ENCODE assay signal across 8 cellular contexts in the genomic region with DNA sequence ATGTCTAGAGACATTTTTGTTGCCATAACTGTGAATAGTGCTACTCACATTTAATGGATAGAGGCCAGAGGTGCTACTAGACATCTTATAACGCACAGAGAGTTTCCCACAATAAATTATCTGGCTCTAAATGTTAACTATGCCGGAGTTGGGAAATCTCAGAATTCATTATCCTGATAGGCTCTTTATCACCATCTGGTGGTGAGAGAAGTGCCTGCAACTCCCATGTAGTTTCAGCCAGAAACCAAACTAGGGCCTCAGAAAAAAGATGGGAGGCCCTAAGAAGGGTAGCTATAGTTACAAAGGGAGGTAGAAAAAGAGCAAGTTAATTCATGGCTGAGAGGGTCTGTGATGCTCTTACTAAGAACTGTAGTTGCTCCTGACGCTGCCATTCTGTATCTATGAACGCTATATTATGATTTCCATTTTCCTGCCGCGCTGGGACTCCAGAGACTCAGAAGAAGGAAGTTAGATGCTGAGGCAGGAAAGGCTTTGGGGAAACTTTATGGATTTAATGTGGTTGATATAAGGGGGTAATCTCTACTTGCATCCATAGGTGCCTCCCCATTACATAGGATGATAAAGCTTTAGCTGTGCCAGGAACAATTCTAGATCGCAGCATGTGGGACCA. TPM values are rescaled to one million over a fixed set of nuclear protein-coding genes. Genes with fewer than 3 reads are reported as not detected.
DNase-seq lines count a peak whose midpoint lies in the region; ATAC-seq and TF ChIP-seq lines count a peak whose summit lies in the region.

No MANE protein-coding gene starts in this region.

- POLR2A ChIA-PET in T-cell (lab: Charles Lee) = interaction anchor here in 1 of 2 donors (0.9 kb wide), 1 partner anchor 180 kb away, joined by 3 read pairs; no protein-coding TSS in a partner anchor

- no peak overlapping the region for H3K27ac ChIP-seq in KMS-11

- H3K36me3 Mint-ChIP-seq in T-cell (peaks cover 4% of the 10 kb centered on the region), chondrocyte (ENCODE audit: low read depth) (no peaks in the 10 kb centered on the region)

- no peaks in the 10 kb centered on the region for H3K36me3 ChIP-seq in KMS-11 (ENCODE audit: insufficient read depth)

- no peak overlapping the region for H3K4me3 ChIP-seq in GM12864 (ENCODE audit: low read depth, low read length)
- no peak overlapping the region for H3K4me3 ChIP-seq in KMS-11 (IDR thresholded peaks at IDR 0.05; ENCODE audit: insufficient read depth, low read depth, low read length)

- ATAC-seq in T-cell (replicated peaks in 1 of 4) = peak; percentile 53 to 71 (median 62)
- ATAC-seq in HG03097 (IDR thresholded peaks at IDR 0.05; ENCODE audit: low FRiP score, unreplicated experiment) = no peak

- no peak overlapping the region for H3K9ac ChIP-seq in KMS-11

- H2AFZ ChIP-seq in KMS-11 (ENCODE audit: low read depth) = peak overlapping the region; percentile 48; the same call in 1 of the 2 replicates

- H3K4me2 ChIP-seq in KMS-11 = no peak overlapping the region

- H3K27me3 Mint-ChIP-seq in T-cell (no peaks in the 10 kb centered on the region), chondrocyte (ENCODE audit: low read depth) (peaks cover 2% of the 10 kb centered on the region)

- H3K27ac Mint-ChIP-seq in T-cell (peak overlapping the region; percentile 41 to 72), chondrocyte (ENCODE audit: unreplicated experiment) (no peak overlapping the region)

- no peaks in the 10 kb centered on the region for H3K27me3 ChIP-seq in KMS-11 (ENCODE audit: insufficient read depth, low read depth)

- DNase-seq in AG08395 (ENCODE audit: low spot score) (peak; percentile 72), GM12864 (ENCODE audit: low read depth) (no peak), T-cell (peak in 21 of 34 experiments; percentile 4 to 42 (median 28)), chondrocyte (ENCODE audit: low spot score) (no peak), left kidney (ENCODE audit: low read depth, low spot score) (peak; percentile 82)
- DNase-seq in stimulated activated naive CD4-positive, alpha-beta T cell treated with Interleukin-2 at 50 U/mL for 16 hours (lab: John Stamatoyannopoulos, UW) = peak; percentile 1

- TF ChIP-seq CTCF in GM12864 (IDR thresholded peaks at IDR 0.05; ENCODE audit: low read depth, low read length, missing control alignments) (peak; percentile 80), KMS-11 (conservative IDR thresholded peaks at IDR 0.05; ENCODE audit: low read depth, low read length) (peak; percentile 86), chondrocyte (IDR thresholded peaks at IDR 0.05) (peak; percentile 95)

- H3K4me1 ChIP-seq in KMS-11 (ENCODE audit: low read depth, poor library complexity, severe bottlenecking) = peaks cover 6% of the 10 kb centered on the region

- H3K79me2 ChIP-seq in KMS-11 (ENCODE audit: insufficient read depth, low read depth) = no peaks in the 10 kb centered on the region

- H4K20me1 ChIP-seq in KMS-11 (ENCODE audit: insufficient read depth) = no peaks in the 10 kb centered on the region

- peaks cover 24 to 29% (median 29%) of the 10 kb centered on the region in 3 donors for H3K4me1 Mint-ChIP-seq in T-cell
- peaks cover 5% of the 10 kb centered on the region for H3K4me1 Mint-ChIP-seq in chondrocyte (ENCODE audit: low read depth)

- CTCF ChIA-PET in T-cell (lab: Charles Lee) = interaction anchor here (0.5 to 3.4 kb wide), 31 partner anchors 9 to 327 kb away, joined by 3 to 26 read pairs (median 4); a partner anchor contains a TSS

- no peaks in the 10 kb centered on the region for H3K9me3 Mint-ChIP-seq in T-cell
- H3K9me3 Mint-ChIP-seq in chondrocyte (ENCODE audit: low read depth) = no peaks in the 10 kb centered on the region

- no peak overlapping the region for H3K4me3 Mint-ChIP-seq in T-cell
- H3K4me3 Mint-ChIP-seq in chondrocyte (ENCODE audit: unreplicated experiment) = no peak overlapping the region

RNA-seq across cellular contexts. Expression of a gene that starts 22.9 kb away (rescaled TPM):
- total RNA-seq in T-cell (10 to 100 TPM; 12.1 to 33.1 (median 30.2) TPM), chondrocyte (45.5 to 79.0 TPM (median 48.6 TPM) in 3 replicates)

RNA-seq across cellular contexts. Expression of a gene that starts 50.4 kb away (rescaled TPM):
- total RNA-seq in T-cell (10 to 100 TPM in 3 of 5 donors, 1 to 10 TPM in 2; 4.9 to 14.8 (median 10.4) TPM), chondrocyte (33.1 to 34.6 TPM (median 33.4 TPM) in 3 replicates)

Comparison
In these comparisons a context has a peak if more than half of its experiments do, and no peak if none do; other contexts are left out.
1. DNase-seq: peak in AG08395 (single experiment), T-cell (21 of 34), left kidney (single experiment) and stimulated activated naive CD4-positive, alpha-beta T cell treated with Interleukin-2 at 50 U/mL for 16 hours (single experiment); none in GM12864 (single experiment) and chondrocyte (single experiment).
2. Peak in every context shown above with its lines, with median percentiles within 50 percentile points of each other: CTCF ChIP-seq.